ENCODE assay signal across 7 cellular contexts in the genomic region with DNA sequence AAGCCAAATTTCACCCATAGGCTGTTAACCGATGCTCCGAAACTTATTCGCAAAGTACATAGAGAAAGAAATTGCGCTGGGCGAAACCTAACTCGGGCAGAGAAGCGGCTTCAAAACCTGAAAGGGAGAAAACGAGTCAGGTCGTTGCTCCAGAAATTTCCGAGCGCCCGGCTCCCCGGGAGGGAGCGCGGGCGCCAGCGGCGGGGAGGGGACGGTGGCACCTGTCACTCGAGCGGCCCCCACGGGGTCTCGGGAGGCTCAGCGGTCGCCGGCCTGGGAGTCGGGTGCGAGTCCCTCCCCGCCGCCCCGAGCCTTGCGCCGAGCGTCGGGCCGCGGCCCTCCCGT. TPM values are rescaled to one million over a fixed set of nuclear protein-coding genes. Genes with fewer than 3 reads are reported as not detected.
A peak's percentile ranks its signal among the peaks of the same experiment; 100 is the strongest.
DNase-seq lines count a peak whose midpoint lies in the region; TF ChIP-seq lines count a peak whose summit lies in the region.
"Not testable (repeated sequence)": the region's sequence is repeated elsewhere in the genome, so short reads cannot be mapped to it uniquely, and the experiment has no call there.

No MANE protein-coding gene starts in this region.

- not testable (repeated sequence) for H3K36me3 ChIP-seq in muscle layer of duodenum (ENCODE audit: control insufficient read depth in 1 of 2, insufficient read depth in 2 of 2, low read length in 2 of 2)

- DNase-seq in GM19238 (ENCODE audit: insufficient read length, low spot score) (peak; percentile 1), LHCN-M2 (ENCODE audit: low read depth) (peak; percentile 1), germinal center (ENCODE audit: low spot score) (peak; percentile 2)
- not testable (repeated sequence) for DNase-seq in astrocyte of the cerebellum (ENCODE audit: low read depth)
- DNase-seq in stimulated activated CD4-positive, alpha-beta T cell treated with anti-CD3 and anti-CD28 coated beads, Interleukin-2, amount 100 ng/mL, for 24 hours = peak; percentile 36 to 40

- not testable (repeated sequence) for TF ChIP-seq CTCF in VCaP (conservative IDR thresholded peaks at IDR 0.05); astrocyte of the cerebellum (IDR thresholded peaks at IDR 0.05; ENCODE audit: low read depth, low read length, missing control alignments)

- H3K9me3 ChIP-seq in muscle layer of duodenum (ENCODE audit: control insufficient read depth in 1 of 2, low read length in 2 of 2) = not testable (repeated sequence)

- in situ Hi-C loops in astrocyte of the cerebellum (cut with HindIII; ENCODE audit: low sequenced_read_pairs) = not testable (repeated sequence)

- not testable (repeated sequence) for H3K27me3 ChIP-seq in muscle layer of duodenum (ENCODE audit: low read depth, low read length)

- peak overlapping the region; percentile 58 for H3K27ac ChIP-seq in VCaP
- H3K27ac ChIP-seq in muscle layer of duodenum (ENCODE audit: low read length) = not testable (repeated sequence)

- H3K4me1 ChIP-seq in muscle layer of duodenum (ENCODE audit: control insufficient read depth in 1 of 2, insufficient read depth in 2 of 2, low read length in 2 of 2) = not testable (repeated sequence)

- H3K4me3 ChIP-seq in astrocyte of the cerebellum (ENCODE audit: low read depth, low read length) (peak overlapping the region; percentile 51), muscle layer of duodenum (ENCODE audit: low read depth in 1 of 2, low read length in 2 of 2) (peak overlapping the region; percentile 46 to 67)

RNA-seq across cellular contexts. Expression of gene GKAP1, which starts 0.6 kb away (rescaled TPM):
- total RNA-seq in LHCN-M2 (2014; rRNA removed) = 0.06 and 0.46 TPM in 2 replicates
- 0.38 TPM for polyA plus RNA-seq in LHCN-M2 (2012)
